In the genomic region with DNA sequence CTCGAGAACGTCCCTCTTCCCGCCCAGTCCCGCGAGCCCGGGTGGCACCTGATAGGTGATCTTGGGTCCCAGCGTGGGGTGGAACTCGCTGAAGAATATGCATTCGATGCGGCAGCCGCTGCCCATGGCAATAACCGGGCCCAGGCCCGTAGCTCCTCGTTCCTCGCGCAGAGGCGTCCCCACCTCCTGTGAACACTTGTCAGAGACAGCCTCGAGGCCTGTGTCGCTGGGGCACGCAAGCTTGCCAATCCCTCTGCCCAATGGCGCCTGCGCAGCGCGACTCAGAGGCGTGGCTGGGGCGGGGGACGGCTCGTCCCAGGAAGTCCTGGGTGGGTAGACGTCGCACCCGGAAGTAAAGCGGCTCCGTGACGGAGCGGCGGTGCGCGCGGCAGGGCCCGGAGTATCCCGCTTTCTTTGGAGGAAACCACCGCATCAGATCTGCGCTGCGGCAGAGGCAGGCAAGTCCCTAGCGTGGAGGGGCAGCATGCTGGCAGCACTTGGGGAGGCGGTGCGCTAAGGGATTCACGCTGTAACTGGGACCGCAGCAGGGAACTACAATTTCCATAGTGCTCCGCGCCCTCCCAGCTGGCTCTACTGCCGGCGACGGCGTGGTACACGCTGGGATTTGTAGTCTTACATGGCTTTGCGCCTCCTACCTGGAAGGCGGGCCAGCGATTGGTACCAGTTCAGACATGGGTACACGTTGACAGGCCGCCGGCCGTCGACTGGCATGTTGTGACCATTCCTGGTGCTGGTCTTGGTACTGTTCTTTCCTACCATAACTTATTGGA, we compare ENCODE assay signal across 8 cellular contexts. TPM values are rescaled to one million over a fixed set of nuclear protein-coding genes. Genes with fewer than 3 reads are reported as not detected.
DNase-seq lines count a peak whose midpoint lies in the region; ATAC-seq and TF ChIP-seq lines count a peak whose summit lies in the region.

A gene with protein sequence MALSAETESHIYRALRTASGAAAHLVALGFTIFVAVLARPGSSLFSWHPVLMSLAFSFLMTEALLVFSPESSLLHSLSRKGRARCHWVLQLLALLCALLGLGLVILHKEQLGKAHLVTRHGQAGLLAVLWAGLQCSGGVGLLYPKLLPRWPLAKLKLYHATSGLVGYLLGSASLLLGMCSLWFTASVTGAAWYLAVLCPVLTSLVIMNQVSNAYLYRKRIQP (plus strand): TSS at position 336 of the 791 bp plus-strand sequence. CDS start 572 bp downstream, outside the sequence.
A gene (minus strand): TSS at position 249 of the 791 bp plus-strand sequence. CDS start 123 bp downstream, at position 126.

- TF ChIP-seq POLR2A in adrenal gland (IDR thresholded peaks at IDR 0.05) (peak; percentile 63 to 92), transverse colon (IDR thresholded peaks at IDR 0.05) (peak; percentile 93)

- H3K27me3 ChIP-seq in adrenal gland (no peaks in the 10 kb centered on the region), transverse colon (no peaks in the 10 kb centered on the region)

- H3K4me1 ChIP-seq in adrenal gland (replicated peaks in 1 of 2) (peaks cover 20 to 34% of the 10 kb centered on the region in 2 donors), transverse colon (peaks cover 21 to 39% (median 30%) of the 10 kb centered on the region in 4 donors)

- peak; percentile 85 for ATAC-seq in HG02852 (IDR thresholded peaks at IDR 0.05; ENCODE audit: unreplicated experiment)

- WGBS in adrenal gland, 4 donors, result 0 to 1% (median 1%) methylated on average over 2 to 64 of the region's 64 CpGs
- WGBS in transverse colon (ENCODE audit: low coverage in 1 of 2), 2 donors, result 0% methylated on average over 36 of the region's 64 CpGs; no CpG with 5 or more reads in 1 of the 2 donors

- no peaks in the 10 kb centered on the region for H3K9me3 ChIP-seq in adrenal gland (replicated peaks in 1 of 3)
- H3K9me3 ChIP-seq in transverse colon, result no peaks in the 10 kb centered on the region

- H3K36me3 ChIP-seq in adrenal gland (replicated peaks in 1 of 2) (peaks cover 0 to 46% of the 10 kb centered on the region in 2 donors), transverse colon (peaks cover 0 to 15% (median 6%) of the 10 kb centered on the region in 4 donors)

- peak within 1 kb of the TSS in 3 of 4 donors; percentile 10 to 96 (median 47) for H3K4me3 ChIP-seq in adrenal gland
- peak within 1 kb of the TSS; percentile 51 to 73 (median 66) for H3K4me3 ChIP-seq in transverse colon

- H3K27ac ChIP-seq in adrenal gland, result peak within 1 kb of the TSS; percentile 55 to 99 (median 80)
- H3K27ac ChIP-seq in transverse colon, result peak within 1 kb of the TSS; percentile 86 to 95 (median 92)

- DNase-seq in GM13976 (ENCODE audit: low spot score) (peak; percentile 97), NCI-H146 treated with DMSO at 0.1 percent for 48 hours (lab: John Stamatoyannopoulos, UW; ENCODE audit: unreplicated experiment) (peak; percentile 76), T-helper 1 cell (peak; percentile 98 to 99 (median 99)), adrenal gland (peak; percentile 97 to 98 (median 98)), cardiac septum (ENCODE audit: low spot score) (peak; percentile 100), pons (ENCODE audit: low spot score) (peak; percentile 97), transverse colon (peak; percentile 99)

- no peak for TF ChIP-seq EP300 in transverse colon (IDR thresholded peaks at IDR 0.05; ENCODE audit: low read depth)

- in situ Hi-C loops in GM13976 (cut with MboI; ENCODE audit: low sequenced_read_pairs, unreplicated experiment) (no loop called here), transverse colon (cut with MboI; ENCODE audit: low pct_ligation_motif_present in 1 of 4, low pct_unique_long_range_greater_than_20kb in 1 of 4, low sequenced_read_pairs in 3 of 4) (loop anchor here in 1 of 4 donors (25.0 kb wide), 1 partner anchor 212 kb away; a partner anchor contains a TSS)

- TF ChIP-seq CTCF in GM13976 (IDR thresholded peaks at IDR 0.05; ENCODE audit: borderline replicate concordance, control extremely low read depth, extremely low read depth, insufficient read depth, missing control alignments) (no peak), adrenal gland (IDR thresholded peaks at IDR 0.05) (peak in 1 of 6 experiments; percentile 1), transverse colon (IDR thresholded peaks at IDR 0.05) (peak in 1 of 5 experiments; percentile 8)

- intact Hi-C loops in adrenal gland (cut with DNase I) (no loop called here), cardiac septum (cut with DNase I) (loop anchor here (1.0 to 5.0 kb wide), 3 partner anchors 9 to 1152 kb away; a partner anchor contains a TSS), transverse colon (cut with DNase I; ENCODE audit: low total_unique reads) (no loop called here)

RNA-seq across cellular contexts. Expression of the first gene that starts in this region (rescaled TPM):
- total RNA-seq in adrenal gland, result 10 to 100 TPM; 14.0 to 39.9 (median 28.3) TPM
- polyA plus RNA-seq in adrenal gland, result 10 to 100 TPM; 13.7 to 26.9 (median 16.8) TPM
- total RNA-seq in cardiac septum, result 6.4 TPM
- total RNA-seq in transverse colon, result 10 to 100 TPM; 23.7 to 53.9 (median 35.6) TPM

RNA-seq across cellular contexts. Expression of the second gene that starts in this region (rescaled TPM):
- 10 to 100 TPM; 16.9 to 33.3 (median 22.6) TPM for total RNA-seq in adrenal gland
- polyA plus RNA-seq in adrenal gland, result 10 to 100 TPM; 27.5 to 57.9 (median 45.3) TPM
- total RNA-seq in cardiac septum, result 19.1 TPM
- total RNA-seq in transverse colon, result 10 to 100 TPM in 2 of 4 donors, 1 to 10 TPM in 2; 6.0 to 29.2 (median 13.1) TPM

Comparison
In these comparisons a context has a peak if more than half of its experiments do, and no peak if none do; other contexts are left out.
1. Peak in every context shown above with its lines: DNase-seq, ATAC-seq, H3K4me3 ChIP-seq and H3K27ac ChIP-seq.